ENCODE assay signal across 8 cellular contexts in the genomic region with DNA sequence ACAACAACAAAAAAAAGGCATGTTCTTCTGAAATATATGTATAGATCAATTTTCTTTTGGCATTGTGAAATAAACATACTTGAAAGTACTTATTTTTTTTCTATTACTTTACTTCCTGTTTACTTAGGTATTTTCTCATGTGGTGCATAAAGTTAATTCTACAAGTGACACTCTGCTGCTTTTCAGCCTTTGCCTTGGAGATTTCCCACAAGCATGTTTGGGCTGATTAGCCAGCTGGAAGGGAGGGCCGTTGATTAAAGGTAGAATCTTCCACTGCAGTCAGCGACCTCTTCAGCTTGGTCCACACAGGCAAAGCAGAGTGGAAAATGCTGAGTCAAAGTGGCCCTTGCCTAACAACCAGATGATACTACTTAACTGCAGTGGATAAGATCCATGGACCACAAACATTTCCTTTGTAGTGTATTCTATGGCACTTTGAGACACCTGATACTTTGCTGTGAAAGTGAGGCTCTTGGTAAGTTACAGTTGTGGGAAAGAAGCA.
DNase-seq lines count a peak whose midpoint lies in the region; ATAC-seq and TF ChIP-seq lines count a peak whose summit lies in the region.

No MANE protein-coding gene starts in this region.

- in situ Hi-C loops in astrocyte of the spinal cord (cut with HindIII; ENCODE audit: low sequenced_read_pairs) (no loop called here), GM13977 (cut with MboI; ENCODE audit: low pct_unique_long_range_greater_than_20kb, low sequenced_read_pairs, unreplicated experiment) (loop anchor here (10.0 to 25.0 kb wide), 3 partner anchors 62 to 276 kb away; no protein-coding TSS in a partner anchor)

- H3K4me1 Mint-ChIP-seq in neural crest cell: peaks cover 6% of the 10 kb centered on the region
- H3K4me1 Mint-ChIP-seq in activated T-cell treated with anti-CD3 and anti-CD28 coated beads, Interleukin-2, amount 50 U/mL, for 72 hours (ENCODE audit: low read depth): no peaks in the 10 kb centered on the region

- TF ChIP-seq CTCF in astrocyte of the spinal cord (IDR thresholded peaks at IDR 0.05; ENCODE audit: low read depth, low read length): no peak
- no peak for TF ChIP-seq CTCF in neural crest cell (conservative IDR thresholded peaks at IDR 0.05)
- no peak for TF ChIP-seq CTCF in GM13977 (IDR thresholded peaks at IDR 0.05; ENCODE audit: extremely low read depth, insufficient read depth, missing control alignments)

- peak overlapping the region; percentile 37 for H3K27ac Mint-ChIP-seq in neural crest cell (ENCODE audit: unreplicated experiment)
- no peak overlapping the region for H3K27ac Mint-ChIP-seq in activated T-cell treated with anti-CD3 and anti-CD28 coated beads, Interleukin-2, amount 50 U/mL, for 72 hours

- no peak overlapping the region for H3K4me3 Mint-ChIP-seq in neural crest cell
- no peak overlapping the region for H3K4me3 Mint-ChIP-seq in activated T-cell treated with anti-CD3 and anti-CD28 coated beads, Interleukin-2, amount 50 U/mL, for 72 hours

- no peak overlapping the region for H3K4me3 ChIP-seq in astrocyte of the spinal cord (ENCODE audit: low read depth, low read length)

- no peaks in the 10 kb centered on the region for H3K9me3 Mint-ChIP-seq in neural crest cell
- peaks cover 3 to 7% of the 10 kb centered on the region in 2 donors for H3K9me3 Mint-ChIP-seq in activated T-cell treated with anti-CD3 and anti-CD28 coated beads, Interleukin-2, amount 50 U/mL, for 72 hours

- ATAC-seq in GM19452 (IDR thresholded peaks at IDR 0.05; ENCODE audit: unreplicated experiment) (peak; percentile 83), HG03469 (IDR thresholded peaks at IDR 0.05; ENCODE audit: unreplicated experiment) (peak; percentile 81)
- no peak for ATAC-seq in activated T-cell treated with anti-CD3 and anti-CD28 coated beads, Interleukin-2, amount 50 U/mL, for 72 hours (replicated peaks in 1 of 2)

- peaks cover 7% of the 10 kb centered on the region for H3K36me3 Mint-ChIP-seq in neural crest cell (ENCODE audit: low read depth)
- no peaks in the 10 kb centered on the region for H3K36me3 Mint-ChIP-seq in activated T-cell treated with anti-CD3 and anti-CD28 coated beads, Interleukin-2, amount 50 U/mL, for 72 hours (ENCODE audit: insufficient read depth in 2 of 2)

- H3K27me3 Mint-ChIP-seq in neural crest cell (ENCODE audit: low read depth): no peaks in the 10 kb centered on the region
- no peaks in the 10 kb centered on the region for H3K27me3 Mint-ChIP-seq in activated T-cell treated with anti-CD3 and anti-CD28 coated beads, Interleukin-2, amount 50 U/mL, for 72 hours (ENCODE audit: low read depth)

- peak; percentile 92 for DNase-seq in DMS53 (lab: John Stamatoyannopoulos, UW)
- DNase-seq in astrocyte of the spinal cord (ENCODE audit: low read depth, low spot score): peak; percentile 95
- DNase-seq in neural crest cell (ENCODE audit: low read depth, low spot score): no peak
- no peak for DNase-seq in GM13977 (ENCODE audit: low spot score)
- no peak for DNase-seq in T-helper 1 cell
- no peak for DNase-seq in activated T-cell treated with anti-CD3 and anti-CD28 coated beads, Interleukin-2, amount 50 U/mL, for 72 hours

Comparison
In these comparisons a context has a peak if more than half of its experiments do, and no peak if none do; other contexts are left out.
1. DNase-seq: peak in DMS53 (single experiment) and astrocyte of the spinal cord (single experiment); none in neural crest cell (single experiment), GM13977 (single experiment), T-helper 1 cell (0 of 5) and activated T-cell treated with anti-CD3 and anti-CD28 coated beads, Interleukin-2, amount 50 U/mL, for 72 hours (0 of 2).
2. ATAC-seq: peak in GM19452 (single experiment) and HG03469 (single experiment); none in activated T-cell treated with anti-CD3 and anti-CD28 coated beads, Interleukin-2, amount 50 U/mL, for 72 hours (0 of 2).